Comparison of ENCODE assay signal across 17 cellular contexts in the genomic region with DNA sequence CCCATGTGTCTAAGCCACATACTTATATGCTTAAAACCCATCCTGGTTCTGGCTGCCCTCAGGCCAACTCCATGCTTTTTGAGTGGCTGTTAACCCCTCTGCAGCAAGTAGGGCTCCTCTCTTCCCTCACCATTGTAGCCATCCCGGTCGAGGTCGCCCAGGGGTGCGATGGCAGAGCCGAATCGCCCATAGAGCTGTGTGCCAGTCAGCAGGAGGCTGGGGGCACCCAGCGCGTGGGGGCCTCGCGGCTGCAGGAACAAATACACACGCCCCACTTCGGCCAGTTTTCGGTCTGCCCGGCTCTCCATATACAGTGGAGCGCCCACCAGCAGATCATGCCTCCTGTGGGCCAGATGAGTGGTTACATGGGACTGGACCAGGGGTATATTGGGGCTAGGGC. TPM values are rescaled to one million over a fixed set of nuclear protein-coding genes. Genes with fewer than 3 reads are reported as not detected.
"Had no signal": no experiment of that assay in that cellular context is flagged by ENCODE, and none has a peak within 500 bp of the region (broad histone marks: within the 10 kb centered on the region; RNA-seq: fewer than 3 reads in every experiment).

No MANE protein-coding gene starts in this region.

- H3K27ac ChIP-seq: HL-60 had no signal

- ATAC-seq: SK-N-SH treated with all-trans-retinoic acid at 6 μM for 48 hours had no signal

- DNase-seq: KBM-7, NCI-H1092, NCI-H1105 treated with DMSO at 0.1 percent for 48 hours, NCI-H1417 treated with DMSO at 0.1 percent for 48 hours, NCI-H146, NCI-H1694 treated with DMSO at 0.1 percent for 48 hours, NCI-H1930, NCI-H2081, NCI-H2107, NCI-H2227 treated with DMSO at 0.1 percent for 48 hours, NCI-H526 treated with DMSO at 0.1 percent for 48 hours, NCI-H774, RPMI8226, SHP77 had no signal

RNA-seq across cellular contexts. Expression of a gene that starts 6.1 kb away (rescaled TPM):
- total RNA-seq: SK-MEL-5 had no signal
